Comparison of ENCODE assay signal across 25 cellular contexts in genomic region chr19:46186101-46186716, GRCh38. TPM values are rescaled to one million over a fixed set of nuclear protein-coding genes. Genes with fewer than 3 reads are reported as not detected.
DNase-seq lines count a peak whose midpoint lies in the region; ATAC-seq and TF ChIP-seq lines count a peak whose summit lies in the region.
"Had no signal": no experiment of that assay in that cellular context is flagged by ENCODE, and none has a peak within 500 bp of the region (broad histone marks: within the 10 kb centered on the region; RNA-seq: fewer than 3 reads in every experiment).

No MANE protein-coding gene starts in this region.

- no peak for DNase-seq in foreskin keratinocyte
- no peak for DNase-seq in naive thymus-derived CD4-positive, alpha-beta T cell
- DNase-seq in G401 (ENCODE audit: low spot score), result no peak
- DNase-seq: activated CD4-positive, alpha-beta T cell treated with anti-CD3 and anti-CD28 coated beads for 1 hour; activated CD8-positive, alpha-beta T cell treated with anti-CD3 and anti-CD28 coated beads, Interleukin-2, amount 10 ng/mL, durations not matched to agents 7 days and 5 days; effector CD4-positive, alpha-beta T cell; hypothalamus; NCI-H1048; NCI-H1694 treated with DMSO at 0.1 percent for 48 hours; NCI-H2171; NCI-H510A; right lobe of liver; RPMI8226; stimulated activated CD4-positive, alpha-beta T cell treated with anti-CD3 and anti-CD28 coated beads, Interleukin-12 subunit alpha, Interleukin-12 subunit beta, amount 100 ng/mL, for 4 hours; stimulated activated CD4-positive, alpha-beta T cell treated with anti-CD3 and anti-CD28 coated beads, Interleukin-2, amount 100 ng/mL, for 48 hours; T-helper 2 cell; thyroid gland had no signal

- H3K36me3 ChIP-seq in BLaER1 treated with 17β-estradiol and CSF1 and Interleukin-3, amounts not matched to agents 10 nM and 100 nM, result no peaks in the 10 kb centered on the region
- no peaks in the 10 kb centered on the region for H3K36me3 ChIP-seq in OCI-LY3 (replicated peaks; ENCODE audit: low read depth, low read length)
- H3K36me3 ChIP-seq in naive thymus-derived CD4-positive, alpha-beta T cell (ENCODE audit: control insufficient read depth in 2 of 3, insufficient read depth in 3 of 3, low read length in 3 of 3), result no peaks in the 10 kb centered on the region
- H3K36me3 ChIP-seq: right lobe of liver, thyroid gland had no signal

- H3K4me1 Mint-ChIP-seq in naive thymus-derived CD4-positive, alpha-beta T cell, result peaks cover 0 to 16% (median 5%) of the 10 kb centered on the region in 7 donors

- H3K27ac ChIP-seq in BLaER1 treated with 17β-estradiol and CSF1 and Interleukin-3, amounts not matched to agents 10 nM and 100 nM, result peak overlapping the region in 9 of 11 experiments; percentile 24 to 85 (median 72); a peak in 9 of 22 replicates
- H3K27ac ChIP-seq in OCI-LY3 (ENCODE audit: low read length) (peak overlapping the region; percentile 90), foreskin keratinocyte (peak overlapping the region; percentile 98), skin epidermis (peak overlapping the region in 14 of 21 experiments; percentile 17 to 90 (median 76))
- no peak overlapping the region for H3K27ac ChIP-seq in naive thymus-derived CD4-positive, alpha-beta T cell (ENCODE audit: low read depth, low read length)
- H3K27ac ChIP-seq: right lobe of liver, thyroid gland had no signal

- H3K4me3 Mint-ChIP-seq in naive thymus-derived CD4-positive, alpha-beta T cell, result no peak overlapping the region
- H3K4me3 Mint-ChIP-seq: activated CD8-positive, alpha-beta T cell treated with anti-CD3 and anti-CD28 coated beads, Interleukin-2, amount 10 ng/mL, durations not matched to agents 7 days and 5 days; activated naive CD4-positive, alpha-beta T cell treated with anti-CD3 and anti-CD28 coated beads, Interleukin-2, amount 50 U/mL, for 24 hours had no signal

- in situ Hi-C loops in G401 (cut with HindIII; ENCODE audit: low sequenced_read_pairs), result no loop called here

- peaks cover 0 to 4% (median 0%) of the 10 kb centered on the region in 11 experiments; a peak in 1 of 22 replicates for H4K20me1 ChIP-seq in BLaER1 treated with 17β-estradiol and CSF1 and Interleukin-3, amounts not matched to agents 10 nM and 100 nM
- no peaks in the 10 kb centered on the region for H4K20me1 ChIP-seq in OCI-LY3 (ENCODE audit: insufficient read depth, low read length)

- no peak overlapping the region for H3K27ac Mint-ChIP-seq in naive thymus-derived CD4-positive, alpha-beta T cell
- H3K27ac Mint-ChIP-seq: activated CD8-positive, alpha-beta T cell treated with anti-CD3 and anti-CD28 coated beads, Interleukin-2, amount 10 ng/mL, durations not matched to agents 7 days and 5 days had no signal

- H3K4me2 ChIP-seq in BLaER1 treated with 17β-estradiol and CSF1 and Interleukin-3, amounts not matched to agents 10 nM and 100 nM, result peak overlapping the region; percentile 61 to 89 (median 76); a peak in 17 of 22 replicates
- peak overlapping the region; percentile 68; the same call in 1 of the 2 replicates for H3K4me2 ChIP-seq in OCI-LY3 (ENCODE audit: low read length)

- H3K4me1 ChIP-seq in BLaER1 treated with 17β-estradiol and CSF1 and Interleukin-3, amounts not matched to agents 10 nM and 100 nM, result peaks cover 15 to 71% (median 23%) of the 10 kb centered on the region in 10 experiments
- peaks cover 64% of the 10 kb centered on the region for H3K4me1 ChIP-seq in OCI-LY3 (ENCODE audit: low read length)
- peaks cover 16% of the 10 kb centered on the region for H3K4me1 ChIP-seq in foreskin keratinocyte
- H3K4me1 ChIP-seq in naive thymus-derived CD4-positive, alpha-beta T cell (ENCODE audit: control insufficient read depth in 2 of 2, insufficient read depth in 2 of 2, low read length in 2 of 2), result no peaks in the 10 kb centered on the region

- H3K27me3 Mint-ChIP-seq in naive thymus-derived CD4-positive, alpha-beta T cell, result peaks cover 29 to 52% (median 40%) of the 10 kb centered on the region in 5 donors

- no peaks in the 10 kb centered on the region for H3K36me3 Mint-ChIP-seq in naive thymus-derived CD4-positive, alpha-beta T cell

- TF ChIP-seq CTCF in OCI-LY3 (IDR thresholded peaks at IDR 0.05; ENCODE audit: low read depth, low read length), result no peak
- TF ChIP-seq CTCF in foreskin keratinocyte (conservative IDR thresholded peaks at IDR 0.05), result no peak

- H3K9me3 Mint-ChIP-seq in naive thymus-derived CD4-positive, alpha-beta T cell, result no peaks in the 10 kb centered on the region
- H3K9me3 Mint-ChIP-seq: activated naive CD4-positive, alpha-beta T cell treated with anti-CD3 and anti-CD28 coated beads, Interleukin-2, amount 50 U/mL, for 24 hours had no signal

- peaks cover 0 to 29% (median 0%) of the 10 kb centered on the region in 11 experiments; a peak in 9 of 22 replicates for H3K27me3 ChIP-seq in BLaER1 treated with 17β-estradiol and CSF1 and Interleukin-3, amounts not matched to agents 10 nM and 100 nM
- H3K27me3 ChIP-seq in OCI-LY3 (ENCODE audit: low read depth, low read length) (peaks cover 13% of the 10 kb centered on the region), foreskin keratinocyte (no peaks in the 10 kb centered on the region)
- H3K27me3 ChIP-seq in naive thymus-derived CD4-positive, alpha-beta T cell (ENCODE audit: control insufficient read depth in 2 of 2, insufficient read depth in 2 of 2, low read length in 2 of 2), result peaks cover 2 to 5% of the 10 kb centered on the region in 2 donors
- H3K27me3 ChIP-seq: right lobe of liver, thyroid gland had no signal

- no peaks in the 10 kb centered on the region for H3K79me2 ChIP-seq in OCI-LY3 (ENCODE audit: low read length)

- H3K9me3 ChIP-seq in BLaER1 treated with 17β-estradiol and CSF1 and Interleukin-3, amounts not matched to agents 10 nM and 100 nM (replicated peaks in 1 of 11), result peaks cover 0 to 12% (median 0%) of the 10 kb centered on the region in 11 experiments; a peak in 3 of 22 replicates
- H3K9me3 ChIP-seq in OCI-LY3 (ENCODE audit: insufficient read depth, low read length), result no peaks in the 10 kb centered on the region
- no peaks in the 10 kb centered on the region for H3K9me3 ChIP-seq in naive thymus-derived CD4-positive, alpha-beta T cell (ENCODE audit: control insufficient read depth in 2 of 3, low read length in 3 of 3)
- H3K9me3 ChIP-seq: right lobe of liver, thyroid gland had no signal

- H2AFZ ChIP-seq in OCI-LY3 (ENCODE audit: low read depth, low read length), result 0 out of 2 replicates have a peak overlapping the region, but pooled peaks have one; percentile 8

- ATAC-seq in foreskin keratinocyte, result no peak
- ATAC-seq in GM21360 (IDR thresholded peaks at IDR 0.05; ENCODE audit: unreplicated experiment), result no peak
- no peak for ATAC-seq in naive thymus-derived CD4-positive, alpha-beta T cell
- ATAC-seq: activated CD8-positive, alpha-beta T cell treated with anti-CD3 and anti-CD28 coated beads, Interleukin-2, amount 10 ng/mL, durations not matched to agents 7 days and 5 days had no signal

- intact Hi-C loops in naive thymus-derived CD4-positive, alpha-beta T cell (cut with micrococcal nuclease), result no loop called here

- CTCF ChIA-PET in naive thymus-derived CD4-positive, alpha-beta T cell (lab: Charles Lee), result no interaction called here

- no peak overlapping the region for H3K4me3 ChIP-seq in BLaER1 treated with 17β-estradiol and CSF1 and Interleukin-3, amounts not matched to agents 10 nM and 100 nM
- H3K4me3 ChIP-seq in OCI-LY3 (ENCODE audit: low read length), result no peak overlapping the region
- no peak overlapping the region for H3K4me3 ChIP-seq in skin epidermis
- H3K4me3 ChIP-seq in naive thymus-derived CD4-positive, alpha-beta T cell (ENCODE audit: low read length), result no peak overlapping the region
- H3K4me3 ChIP-seq: right lobe of liver, thyroid gland had no signal

- POLR2A ChIA-PET in naive thymus-derived CD4-positive, alpha-beta T cell (lab: Charles Lee), result interaction anchor here (0.9 kb wide), 1 partner anchor 612 kb away, joined by 3 read pairs; no protein-coding TSS in a partner anchor

- H3K9ac ChIP-seq in BLaER1 treated with 17β-estradiol and CSF1 and Interleukin-3, amounts not matched to agents 10 nM and 100 nM, result peak overlapping the region in 2 of 11 experiments; percentile 63 to 73; a peak in 2 of 22 replicates
- H3K9ac ChIP-seq in OCI-LY3 (ENCODE audit: low read length), result peak overlapping the region; percentile 1; the same call in 1 of the 2 replicates

RNA-seq across cellular contexts. Expression of gene IGFL2, which starts 38.2 kb away (rescaled TPM):
- total RNA-seq in foreskin keratinocyte, result 0.39 and 0.65 TPM in 2 replicates
- polyA plus RNA-seq in foreskin keratinocyte, result 0.30 and 0.81 TPM in 2 replicates
- total RNA-seq in naive thymus-derived CD4-positive, alpha-beta T cell, result under 1 TPM in 1 of 5 experiments, not detected in 4; 0.48 TPM
- polyA plus RNA-seq in naive thymus-derived CD4-positive, alpha-beta T cell, result not detected
- total RNA-seq in G401 (2014; rRNA removed; shearing (Covaris generic)), result 0.47 TPM in 1 of 2 replicates, not detected in the other
- total RNA-seq: activated CD8-positive, alpha-beta T cell treated with anti-CD3 and anti-CD28 coated beads, Interleukin-2, amount 10 ng/mL, durations not matched to agents 7 days and 5 days; mesenteric fat pad; myocyte; right lobe of liver; thyroid gland had no signal

RNA-seq across cellular contexts. Expression of gene IGFL1, which starts 43.3 kb away (rescaled TPM):
- 0.71 and 0.75 TPM in 2 replicates for total RNA-seq in foreskin keratinocyte
- polyA plus RNA-seq in foreskin keratinocyte, result 0.52 and 1.6 TPM in 2 replicates
- not detected for total RNA-seq in naive thymus-derived CD4-positive, alpha-beta T cell
- not detected for polyA plus RNA-seq in naive thymus-derived CD4-positive, alpha-beta T cell
- total RNA-seq in G401 (2014; rRNA removed; shearing (Covaris generic)), result not detected in 2 replicates
- total RNA-seq: activated CD8-positive, alpha-beta T cell treated with anti-CD3 and anti-CD28 coated beads, Interleukin-2, amount 10 ng/mL, durations not matched to agents 7 days and 5 days; mesenteric fat pad; myocyte; posterior vena cava; right lobe of liver; thyroid gland had no signal
